Comparison of ENCODE assay signal across 8 cellular contexts in the genomic region with DNA sequence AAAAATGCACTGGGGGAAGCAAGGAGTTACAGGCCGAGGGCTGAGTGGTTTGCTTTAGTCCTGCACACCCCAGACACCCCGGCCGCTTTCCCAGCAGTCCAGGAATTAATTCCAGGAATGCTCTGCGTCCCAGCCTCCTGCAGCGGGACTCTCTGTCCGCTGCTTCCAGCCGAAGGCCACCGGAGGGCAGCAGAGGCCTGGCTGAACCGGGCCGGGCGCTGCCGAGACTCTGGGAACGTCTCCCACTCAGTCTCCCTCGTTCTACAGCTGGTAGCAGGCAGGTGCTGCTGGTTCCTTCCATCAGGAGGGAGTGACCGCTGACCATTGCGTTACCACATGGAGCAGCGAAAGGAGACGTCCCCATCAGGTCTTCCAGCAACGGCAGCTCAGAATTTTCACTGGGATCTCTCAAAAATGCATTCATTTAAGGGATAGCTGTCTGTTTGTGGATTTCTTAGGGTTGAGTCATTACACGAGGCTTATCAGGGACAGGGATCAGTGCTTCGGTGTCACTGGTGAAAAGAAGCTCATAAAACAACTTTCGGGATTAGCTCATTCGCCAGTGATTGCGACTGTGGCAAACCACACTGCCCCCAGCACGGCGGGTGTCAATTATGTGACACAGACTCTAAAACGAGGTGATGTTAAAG. TPM values are rescaled to one million over a fixed set of nuclear protein-coding genes. Genes with fewer than 3 reads are reported as not detected.
DNase-seq lines count a peak whose midpoint lies in the region; ATAC-seq and TF ChIP-seq lines count a peak whose summit lies in the region.

No MANE protein-coding gene starts in this region.

- TF ChIP-seq POLR2A in gastroesophageal sphincter (IDR thresholded peaks at IDR 0.05) (no peak), testis (IDR thresholded peaks at IDR 0.05) (no peak)

- H3K27ac ChIP-seq in RWPE2 (ENCODE audit: poor library complexity, severe bottlenecking): peak overlapping the region; percentile 42
- peak overlapping the region in 1 of 4 donors; percentile 52 for H3K27ac ChIP-seq in gastroesophageal sphincter
- peak overlapping the region in 1 of 2 donors; percentile 33 for H3K27ac ChIP-seq in testis

- no peaks in the 10 kb centered on the region for H3K27me3 ChIP-seq in RWPE2 (ENCODE audit: insufficient read depth, poor library complexity, severe bottlenecking)
- peaks cover 5% of the 10 kb centered on the region for H3K27me3 ChIP-seq in gastroesophageal sphincter
- H3K27me3 ChIP-seq in testis: no peaks in the 10 kb centered on the region

- H3K9me3 ChIP-seq in RWPE2 (ENCODE audit: severe bottlenecking) (no peaks in the 10 kb centered on the region), gastroesophageal sphincter (no peaks in the 10 kb centered on the region), testis (no peaks in the 10 kb centered on the region)

- ATAC-seq in GM21526 (IDR thresholded peaks at IDR 0.05; ENCODE audit: low FRiP score, unreplicated experiment) (peak; percentile 60), RWPE2 (ENCODE audit: low read depth) (peak; percentile 94), gastroesophageal sphincter (peak; percentile 93)

- TF ChIP-seq CTCF in RWPE2 (IDR thresholded peaks at IDR 0.05; ENCODE audit: poor library complexity, severe bottlenecking) (peak; percentile 97), gastroesophageal sphincter (IDR thresholded peaks at IDR 0.05) (peak; percentile 91 to 96 (median 93)), osteocyte (IDR thresholded peaks at IDR 0.05) (peak; percentile 98), testis (IDR thresholded peaks at IDR 0.05) (peak; percentile 65 to 85 (median 69))

- peaks cover 32% of the 10 kb centered on the region for H3K4me1 Mint-ChIP-seq in osteocyte (ENCODE audit: unreplicated experiment)

- WGBS in gastroesophageal sphincter (ENCODE audit: low coverage in 1 of 2), 2 donors: 24 to 36% methylated on average over 8 to 15 of the region's 27 CpGs
- WGBS in testis, 2 donors: 33 to 35% methylated on average over 20 to 27 of the region's 27 CpGs

- no peaks in the 10 kb centered on the region for H3K9me3 Mint-ChIP-seq in osteocyte (ENCODE audit: unreplicated experiment)

- DNase-seq in COR-L47 (lab: John Stamatoyannopoulos, UW) (peak; percentile 42), KBM-7 (peak; percentile 60), RWPE2 (ENCODE audit: low spot score) (no peak), osteocyte (ENCODE audit: extremely low spot score, unreplicated experiment) (peak; percentile 94), testis (peak; percentile 85)
- peak; percentile 55 for DNase-seq in activated gamma-delta T cell treated with anti-CD3 and anti-CD28 coated beads, Interleukin-2, amount 50 U/mL, for 16 hours (ENCODE audit: low read depth)

- in situ Hi-C loops in KBM-7 (cut with MboI; ENCODE audit: low pct_unique_long_range_greater_than_20kb, low sequenced_read_pairs): no loop called here

- intact Hi-C loops in testis (cut with DNase I; ENCODE audit: low total_unique reads): no loop called here

- no peaks in the 10 kb centered on the region for H3K27me3 Mint-ChIP-seq in osteocyte (ENCODE audit: unreplicated experiment)

- H3K4me3 ChIP-seq in RWPE2 (ENCODE audit: severe bottlenecking) (peak overlapping the region; percentile 1), gastroesophageal sphincter (peak overlapping the region in 1 of 2 donors; percentile 8), testis (no peak overlapping the region)

- H3K36me3 Mint-ChIP-seq in osteocyte (ENCODE audit: unreplicated experiment): no peaks in the 10 kb centered on the region

- H3K36me3 ChIP-seq in RWPE2 (ENCODE audit: low read depth) (no peaks in the 10 kb centered on the region), gastroesophageal sphincter (no peaks in the 10 kb centered on the region), testis (ENCODE audit: low read depth, missing control alignments) (no peaks in the 10 kb centered on the region)

- H3K4me1 ChIP-seq in RWPE2 (ENCODE audit: insufficient read depth, poor library complexity, severe bottlenecking): peaks cover 4% of the 10 kb centered on the region
- peaks cover 0 to 28% (median 3%) of the 10 kb centered on the region in 3 donors for H3K4me1 ChIP-seq in gastroesophageal sphincter
- peaks cover 5% of the 10 kb centered on the region for H3K4me1 ChIP-seq in testis

- peak overlapping the region; percentile 63 for H3K4me3 Mint-ChIP-seq in osteocyte (ENCODE audit: unreplicated experiment)

- H3K27ac Mint-ChIP-seq in osteocyte (ENCODE audit: unreplicated experiment): peak overlapping the region; percentile 68

- TF ChIP-seq EP300 in gastroesophageal sphincter (IDR thresholded peaks at IDR 0.05): no peak

RNA-seq across cellular contexts. Expression of gene PITRM1, which starts 24.9 kb away (rescaled TPM):
- total RNA-seq in gastroesophageal sphincter (100 to 1,000 TPM in 1 of 4 donors, 10 to 100 TPM in 3; 78.6 to 102 (median 87.0) TPM), osteocyte (76.5 and 78.7 TPM in 2 replicates), testis (100 to 1,000 TPM; 125 to 162 TPM)
- polyA plus RNA-seq in testis (ENCODE audit: insufficient read depth, low read depth, low replicate concordance): 109 TPM
